21 cellular contexts compared by ENCODE assay signal in genomic region chr9:81602887-81603680, GRCh38.
DNase-seq lines count a peak whose midpoint lies in the region; ATAC-seq and TF ChIP-seq lines count a peak whose summit lies in the region.
"Had no signal": no experiment of that assay in that cellular context is flagged by ENCODE, and none has a peak within 500 bp of the region (broad histone marks: within the 10 kb centered on the region; RNA-seq: fewer than 3 reads in every experiment).

No MANE protein-coding gene starts in this region.

- H3K27me3 ChIP-seq in left ventricle myocardium inferior (ENCODE audit: low read depth), result no peaks in the 10 kb centered on the region
- H3K27me3 ChIP-seq in heart left ventricle, result no peaks in the 10 kb centered on the region
- no peaks in the 10 kb centered on the region for H3K27me3 ChIP-seq in thyroid gland
- H3K27me3 ChIP-seq in MG63, result no peaks in the 10 kb centered on the region

- no peaks in the 10 kb centered on the region for H3K9me3 ChIP-seq in left ventricle myocardium inferior (replicated peaks)
- no peaks in the 10 kb centered on the region for H3K9me3 ChIP-seq in heart left ventricle
- no peaks in the 10 kb centered on the region for H3K9me3 ChIP-seq in thyroid gland
- no peaks in the 10 kb centered on the region for H3K9me3 ChIP-seq in MG63

- no peak for DNase-seq in left ventricle myocardium inferior
- DNase-seq in heart left ventricle, result no peak
- peak; percentile 18 for DNase-seq in dermis blood vessel endothelial cell
- no peak for DNase-seq in memory B cell (ENCODE audit: low spot score in 2 of 2)
- DNase-seq in thyroid gland, result no peak
- DNase-seq in MG63, result no peak
- DNase-seq in glutamatergic neuron, result no peak
- DNase-seq in activated CD8-positive, alpha-beta memory T cell treated with anti-CD3 and anti-CD28 coated beads, Interleukin-2, amount 50 U/mL, for 4 hours, result no peak
- DNase-seq: ACHN, GOT3, Kasumi-1, MV-4-11, NCI-H1105 treated with DMSO at 0.1 percent for 48 hours, NCI-H146, NCI-H1930, NCI-H2107, NCI-H524, NCI-H774 had no signal

- ATAC-seq in heart left ventricle, result no peak
- no peak for ATAC-seq in memory B cell (ENCODE audit: low read depth)
- ATAC-seq: K562, SK-N-SH treated with all-trans-retinoic acid at 6 μM for 48 hours had no signal

- H3K4me3 Mint-ChIP-seq in memory B cell, result no peak overlapping the region
- no peak overlapping the region for H3K4me3 Mint-ChIP-seq in glutamatergic neuron (ENCODE audit: unreplicated experiment)

- no peak overlapping the region for H3K4me3 ChIP-seq in left ventricle myocardium inferior
- H3K4me3 ChIP-seq in heart left ventricle, result no peak overlapping the region
- H3K4me3 ChIP-seq in thyroid gland (replicated peaks in 1 of 3), result no peak overlapping the region
- no peak overlapping the region for H3K4me3 ChIP-seq in MG63
- H3K4me3 ChIP-seq: K562 had no signal

- H3K9me3 Mint-ChIP-seq in memory B cell (no peaks in the 10 kb centered on the region), glutamatergic neuron (ENCODE audit: unreplicated experiment) (peaks cover 10% of the 10 kb centered on the region)

- intact Hi-C loops in left ventricle myocardium inferior (cut with micrococcal nuclease), result no loop called here
- intact Hi-C loops in heart left ventricle (cut with DNase I), result loop anchor here in 1 of 10 donors (5.0 kb wide), 1 partner anchor 81 kb away; no protein-coding TSS in a partner anchor
- intact Hi-C loops in thyroid gland (cut with DNase I), result no loop called here

- H3K36me3 Mint-ChIP-seq in memory B cell, result peaks cover 47% of the 10 kb centered on the region
- H3K36me3 Mint-ChIP-seq in glutamatergic neuron (ENCODE audit: unreplicated experiment), result peaks cover 28% of the 10 kb centered on the region

- H3K27me3 Mint-ChIP-seq in memory B cell (no peaks in the 10 kb centered on the region), glutamatergic neuron (ENCODE audit: unreplicated experiment) (peaks cover 12% of the 10 kb centered on the region)

- H3K4me1 ChIP-seq in left ventricle myocardium inferior (peaks cover 26% of the 10 kb centered on the region), heart left ventricle (peaks cover 0 to 40% (median 4%) of the 10 kb centered on the region in 12 donors), thyroid gland (peaks cover 29 to 59% of the 10 kb centered on the region in 2 donors)

- H3K27ac ChIP-seq in left ventricle myocardium inferior (replicated peaks) (peak overlapping the region; percentile 36), heart left ventricle (peak overlapping the region in 6 of 12 donors; percentile 2 to 43 (median 20)), thyroid gland (peak overlapping the region in 2 of 3 donors; percentile 62 to 83)
- H3K27ac ChIP-seq: 22Rv1 had no signal

- H3K36me3 ChIP-seq in left ventricle myocardium inferior, result peaks cover 27% of the 10 kb centered on the region
- H3K36me3 ChIP-seq in heart left ventricle, result peaks cover 0 to 31% (median 4%) of the 10 kb centered on the region in 9 donors
- H3K36me3 ChIP-seq in thyroid gland, result no peaks in the 10 kb centered on the region
- H3K36me3 ChIP-seq in MG63, result no peaks in the 10 kb centered on the region

- 82 to 89% (median 88%) methylated on average over 6 of the region's 6 CpGs for WGBS in heart left ventricle, 4 donors
- WGBS in thyroid gland, 2 donors, result 92 to 94% methylated on average over 6 of the region's 6 CpGs

- H3K4me1 Mint-ChIP-seq in memory B cell (peaks cover 38% of the 10 kb centered on the region), glutamatergic neuron (ENCODE audit: low read depth, unreplicated experiment) (peaks cover 23% of the 10 kb centered on the region)

- TF ChIP-seq CTCF in left ventricle myocardium inferior (IDR thresholded peaks at IDR 0.05; ENCODE audit: borderline replicate concordance) (no peak), heart left ventricle (IDR thresholded peaks at IDR 0.05) (no peak), thyroid gland (IDR thresholded peaks at IDR 0.05) (no peak), glutamatergic neuron (IDR thresholded peaks at IDR 0.05; ENCODE audit: partially characterized antibody, unreplicated experiment) (no peak)

- peak overlapping the region; percentile 1 for H3K27ac Mint-ChIP-seq in memory B cell
- no peak overlapping the region for H3K27ac Mint-ChIP-seq in glutamatergic neuron (ENCODE audit: unreplicated experiment)

- TF ChIP-seq POLR2A in heart left ventricle (IDR thresholded peaks at IDR 0.05), result no peak
- TF ChIP-seq POLR2A in thyroid gland (IDR thresholded peaks at IDR 0.05), result no peak
